In the genomic region with DNA sequence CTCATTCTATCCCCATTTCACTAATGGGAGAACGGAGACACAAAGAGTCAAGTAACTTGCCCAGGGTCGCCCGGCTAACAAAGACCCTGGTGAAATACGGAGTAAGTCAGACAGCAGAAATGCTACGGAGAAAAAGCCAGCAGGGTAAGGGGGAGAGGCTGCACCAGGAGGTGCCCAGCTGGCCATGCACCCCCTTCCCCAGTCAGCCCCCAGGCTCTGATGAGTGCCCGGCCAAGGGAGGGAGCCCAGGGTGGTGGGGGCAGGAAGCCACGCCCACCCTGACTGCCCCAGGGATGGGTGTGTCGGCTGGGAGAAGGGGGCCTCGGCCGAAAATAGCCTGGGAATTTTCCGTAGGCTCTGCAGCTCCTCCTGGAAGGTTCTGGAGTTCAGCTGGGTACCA, we compare ENCODE assay signal across 1 cellular context.
TF ChIP-seq lines count a peak whose summit lies in the region.

No MANE protein-coding gene starts in this region.

TF ChIP-seq in HepG2, 621 proteins besides CTCF, POLR2A, EP300 and RAD21 (continued from another document):
- TF ChIP-seq, protein P1, sequence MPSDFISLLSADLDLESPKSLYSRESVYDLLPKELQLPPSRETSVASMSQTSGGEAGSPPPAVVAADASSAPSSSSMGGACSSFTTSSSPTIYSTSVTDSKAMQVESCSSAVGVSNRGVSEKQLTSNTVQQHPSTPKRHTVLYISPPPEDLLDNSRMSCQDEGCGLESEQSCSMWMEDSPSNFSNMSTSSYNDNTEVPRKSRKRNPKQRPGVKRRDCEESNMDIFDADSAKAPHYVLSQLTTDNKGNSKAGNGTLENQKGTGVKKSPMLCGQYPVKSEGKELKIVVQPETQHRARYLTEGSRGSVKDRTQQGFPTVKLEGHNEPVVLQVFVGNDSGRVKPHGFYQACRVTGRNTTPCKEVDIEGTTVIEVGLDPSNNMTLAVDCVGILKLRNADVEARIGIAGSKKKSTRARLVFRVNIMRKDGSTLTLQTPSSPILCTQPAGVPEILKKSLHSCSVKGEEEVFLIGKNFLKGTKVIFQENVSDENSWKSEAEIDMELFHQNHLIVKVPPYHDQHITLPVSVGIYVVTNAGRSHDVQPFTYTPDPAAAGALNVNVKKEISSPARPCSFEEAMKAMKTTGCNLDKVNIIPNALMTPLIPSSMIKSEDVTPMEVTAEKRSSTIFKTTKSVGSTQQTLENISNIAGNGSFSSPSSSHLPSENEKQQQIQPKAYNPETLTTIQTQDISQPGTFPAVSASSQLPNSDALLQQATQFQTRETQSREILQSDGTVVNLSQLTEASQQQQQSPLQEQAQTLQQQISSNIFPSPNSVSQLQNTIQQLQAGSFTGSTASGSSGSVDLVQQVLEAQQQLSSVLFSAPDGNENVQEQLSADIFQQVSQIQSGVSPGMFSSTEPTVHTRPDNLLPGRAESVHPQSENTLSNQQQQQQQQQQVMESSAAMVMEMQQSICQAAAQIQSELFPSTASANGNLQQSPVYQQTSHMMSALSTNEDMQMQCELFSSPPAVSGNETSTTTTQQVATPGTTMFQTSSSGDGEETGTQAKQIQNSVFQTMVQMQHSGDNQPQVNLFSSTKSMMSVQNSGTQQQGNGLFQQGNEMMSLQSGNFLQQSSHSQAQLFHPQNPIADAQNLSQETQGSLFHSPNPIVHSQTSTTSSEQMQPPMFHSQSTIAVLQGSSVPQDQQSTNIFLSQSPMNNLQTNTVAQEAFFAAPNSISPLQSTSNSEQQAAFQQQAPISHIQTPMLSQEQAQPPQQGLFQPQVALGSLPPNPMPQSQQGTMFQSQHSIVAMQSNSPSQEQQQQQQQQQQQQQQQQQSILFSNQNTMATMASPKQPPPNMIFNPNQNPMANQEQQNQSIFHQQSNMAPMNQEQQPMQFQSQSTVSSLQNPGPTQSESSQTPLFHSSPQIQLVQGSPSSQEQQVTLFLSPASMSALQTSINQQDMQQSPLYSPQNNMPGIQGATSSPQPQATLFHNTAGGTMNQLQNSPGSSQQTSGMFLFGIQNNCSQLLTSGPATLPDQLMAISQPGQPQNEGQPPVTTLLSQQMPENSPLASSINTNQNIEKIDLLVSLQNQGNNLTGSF (CRISPR knock-in tag; IDR thresholded peaks at IDR 0.05) = peak; percentile 63
- TF ChIP-seq ZBTB8A (CRISPR knock-in tag; IDR thresholded peaks at IDR 0.05; ENCODE audit: borderline replicate concordance, low read depth) (0 out of 2 replicates have a peak, but pooled peaks have one; percentile 14), SOX13 (IDR thresholded peaks at IDR 0.05) (no peak), SOX13 (CRISPR knock-in tag; conservative IDR thresholded peaks at IDR 0.05 in 1 of 2, IDR thresholded peaks at IDR 0.05 in 1 of 2) (0 out of 4 replicates have a peak, but pooled peaks of 1 of the 2 experiments have one; percentile 5), PCBP1 (IDR thresholded peaks at IDR 0.05; ENCODE audit: borderline replicate concordance, low read depth, low read length) (peak; percentile 86; the same call in 1 of the 2 replicates), HNRNPL (IDR thresholded peaks at IDR 0.05; ENCODE audit: low read depth, low read length) (peak; percentile 60; the same call in 1 of the 2 replicates), RBFOX2 (IDR thresholded peaks at IDR 0.05; ENCODE audit: low read depth, low read length) (peak; percentile 71; the same call in 1 of the 2 replicates), XRCC5 (optimal IDR thresholded peaks at IDR 0.05; ENCODE audit: low read length) (peak; percentile 22), SALL2 (CRISPR knock-in tag; IDR thresholded peaks at IDR 0.05) (0 out of 2 replicates have a peak, but pooled peaks have one; percentile 54), MTF1 (CRISPR knock-in tag; IDR thresholded peaks at IDR 0.05) (peak; percentile 56; the same call in 1 of the 2 replicates), HNRNPLL (IDR thresholded peaks at IDR 0.05; ENCODE audit: low read depth, low read length, poor library complexity, severe bottlenecking) (peak; percentile 60), ZNF230 (CRISPR knock-in tag; IDR thresholded peaks at IDR 0.05) (no peak), RBM22 (optimal IDR thresholded peaks at IDR 0.05; ENCODE audit: low read length) (peak; percentile 80), SRSF1 (optimal IDR thresholded peaks at IDR 0.05; ENCODE audit: low read depth, low read length) (peak; percentile 34)
- TF ChIP-seq, protein P2, sequence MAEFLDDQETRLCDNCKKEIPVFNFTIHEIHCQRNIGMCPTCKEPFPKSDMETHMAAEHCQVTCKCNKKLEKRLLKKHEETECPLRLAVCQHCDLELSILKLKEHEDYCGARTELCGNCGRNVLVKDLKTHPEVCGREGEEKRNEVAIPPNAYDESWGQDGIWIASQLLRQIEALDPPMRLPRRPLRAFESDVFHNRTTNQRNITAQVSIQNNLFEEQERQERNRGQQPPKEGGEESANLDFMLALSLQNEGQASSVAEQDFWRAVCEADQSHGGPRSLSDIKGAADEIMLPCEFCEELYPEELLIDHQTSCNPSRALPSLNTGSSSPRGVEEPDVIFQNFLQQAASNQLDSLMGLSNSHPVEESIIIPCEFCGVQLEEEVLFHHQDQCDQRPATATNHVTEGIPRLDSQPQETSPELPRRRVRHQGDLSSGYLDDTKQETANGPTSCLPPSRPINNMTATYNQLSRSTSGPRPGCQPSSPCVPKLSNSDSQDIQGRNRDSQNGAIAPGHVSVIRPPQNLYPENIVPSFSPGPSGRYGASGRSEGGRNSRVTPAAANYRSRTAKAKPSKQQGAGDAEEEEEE (CRISPR knock-in tag; IDR thresholded peaks at IDR 0.05; ENCODE audit: borderline replicate concordance) = 0 out of 2 replicates have a peak, but pooled peaks have one; percentile 87
- TF ChIP-seq, protein P3, sequence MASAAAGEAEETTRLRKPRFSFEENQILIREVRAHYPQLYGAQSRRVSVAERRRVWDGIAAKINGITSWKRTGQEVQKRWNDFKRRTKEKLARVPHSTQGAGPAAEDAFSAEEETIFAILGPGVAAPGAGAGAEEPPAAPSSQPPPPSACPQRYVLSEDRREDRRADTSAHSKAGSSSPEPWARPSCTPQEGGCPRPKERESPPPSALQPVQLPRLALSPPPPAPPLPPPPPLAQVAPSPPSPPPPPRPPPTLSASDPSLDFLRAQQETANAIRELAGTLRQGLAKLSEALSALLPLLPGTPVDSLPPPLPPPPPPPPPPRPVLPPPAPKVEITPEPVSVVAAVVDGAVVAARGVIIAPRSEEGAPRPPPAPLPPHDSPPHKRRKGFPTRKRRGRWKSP (CRISPR knock-in tag; IDR thresholded peaks at IDR 0.05) = 0 out of 2 replicates have a peak, but pooled peaks have one; percentile 19
